11 cellular contexts compared by ENCODE assay signal in the genomic region with DNA sequence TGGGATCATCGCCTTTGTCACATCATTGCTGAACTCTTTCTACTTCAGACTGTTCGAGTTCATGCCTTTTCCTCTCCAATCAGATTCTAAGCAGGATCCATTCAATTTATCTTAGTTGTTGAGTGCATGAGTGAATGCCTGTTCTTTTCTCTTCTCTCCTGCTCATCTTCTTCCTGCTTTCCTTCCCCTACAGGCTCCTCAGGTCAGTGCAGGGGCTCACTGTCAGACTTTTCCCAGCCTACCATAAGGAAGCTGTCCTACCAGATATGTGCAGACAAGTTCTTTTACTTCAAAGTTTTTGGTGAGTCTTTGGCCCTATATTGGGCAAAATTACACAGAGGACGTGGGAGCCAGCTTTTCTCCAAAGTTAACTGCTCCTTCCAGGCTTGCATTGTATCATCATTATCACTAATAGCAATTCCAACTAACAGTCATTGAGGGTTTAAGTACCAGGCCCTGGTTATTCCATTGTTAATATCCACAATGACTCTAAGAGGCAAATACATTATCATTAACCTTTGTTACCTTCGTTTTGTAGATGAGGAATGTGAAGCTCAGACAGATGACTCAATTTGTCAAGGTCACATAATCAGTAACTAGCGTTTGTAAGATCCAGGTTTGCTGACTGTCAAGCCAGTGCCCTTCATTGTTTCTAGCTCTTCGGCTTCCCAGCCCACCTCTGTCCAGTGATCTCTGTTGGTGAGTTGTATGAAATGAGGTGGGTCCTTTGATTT. TPM values are rescaled to one million over a fixed set of nuclear protein-coding genes. Genes with fewer than 3 reads are reported as not detected.
DNase-seq lines count a peak whose midpoint lies in the region; ATAC-seq and TF ChIP-seq lines count a peak whose summit lies in the region.
"Had no signal": no experiment of that assay in that cellular context is flagged by ENCODE, and none has a peak within 500 bp of the region (broad histone marks: within the 10 kb centered on the region; RNA-seq: fewer than 3 reads in every experiment).

No MANE protein-coding gene starts in this region.

- no peak for TF ChIP-seq POLR2A in HCT116 (IDR thresholded peaks at IDR 0.05; ENCODE audit: borderline replicate concordance, extremely low read depth, insufficient read depth, insufficient read length)

- no peak overlapping the region for H3K4me2 ChIP-seq in HCT116 (ENCODE audit: low read length)

- H3K4me3 ChIP-seq in HCT116 (replicated peaks in 1 of 2; ENCODE audit: low read depth in 1 of 2, low read length in 2 of 2) = no peak overlapping the region
- H3K4me3 ChIP-seq in astrocyte of the spinal cord (ENCODE audit: low read depth, low read length) = no peak overlapping the region

- peaks cover 6 to 18% of the 10 kb centered on the region in 2 experiments; a peak in 2 of 4 replicates for H3K4me1 ChIP-seq in HCT116 (ENCODE audit: control insufficient read depth in 1 of 2, insufficient read depth in 2 of 2, low read length in 2 of 2)

- POLR2A ChIA-PET in HCT116 (lab: Charles Lee) = no interaction called here

- H3K9ac ChIP-seq in HCT116 (ENCODE audit: low read length) = no peak overlapping the region

- no peaks in the 10 kb centered on the region for H3K27me3 ChIP-seq in HCT116 (ENCODE audit: insufficient read depth, low read length)

- no peak for TF ChIP-seq RAD21 in HCT116 (IDR thresholded peaks at IDR 0.05; ENCODE audit: low read depth)

- BruUV-seq in HCT116 (replicated peaks; lab: Mats Ljungman, UMichigan) = no TSS peak

- H3K36me3 ChIP-seq in HCT116 (ENCODE audit: control insufficient read depth in 1 of 2, insufficient read depth in 2 of 2, low read length in 2 of 2) = no peaks in the 10 kb centered on the region

- no peaks in the 10 kb centered on the region for H3K79me2 ChIP-seq in HCT116 (ENCODE audit: insufficient read depth, low read length)

- H3K27ac ChIP-seq in HCT116 (ENCODE audit: low read depth, low read length) = no peak overlapping the region

- no peaks in the 10 kb centered on the region for H3K9me2 ChIP-seq in HCT116 (ENCODE audit: insufficient read depth)

- RAD21 ChIA-PET in HCT116 (lab: Charles Lee; ENCODE audit: low non-redundant PET in 1 of 2, low total read pairs in 2 of 2, uncharacterized antibody in 2 of 2, unreplicated experiment in 2 of 2) = interaction anchor here in 1 of 2 experiments (0.6 kb wide), 1 partner anchor 19 kb away, joined by 3 read pairs; no protein-coding TSS in a partner anchor

- intact Hi-C loops in HCT116 (cut with micrococcal nuclease) = loop anchor here (10.0 kb wide), 1 partner anchor 454 kb away; no protein-coding TSS in a partner anchor

- in situ Hi-C loops in astrocyte of the spinal cord (cut with HindIII; ENCODE audit: low sequenced_read_pairs) = no loop called here

- no peaks in the 10 kb centered on the region for H4K20me1 ChIP-seq in HCT116 (ENCODE audit: insufficient read depth)

- no peak overlapping the region for H2AFZ ChIP-seq in HCT116 (ENCODE audit: low read depth, low read length, poor library complexity, severe bottlenecking)

- TF ChIP-seq CTCF in HCT116 (IDR thresholded peaks at IDR 0.05 in 2 of 3, conservative IDR thresholded peaks at IDR 0.05 in 1 of 3; ENCODE audit: borderline replicate concordance in 1 of 3, insufficient read depth in 1 of 3, low read depth in 2 of 3, low read length in 2 of 3) (peak in 2 of 3 experiments; percentile 23 to 44; a peak in 2 of 6 replicates), astrocyte of the spinal cord (IDR thresholded peaks at IDR 0.05; ENCODE audit: low read depth, low read length) (peak; percentile 22)

- ATAC-seq in HCT116 = peak; percentile 80
- no peak for ATAC-seq in GM21390 (IDR thresholded peaks at IDR 0.05; ENCODE audit: unreplicated experiment)

- CTCF ChIA-PET in HCT116 (lab: Charles Lee) = interaction anchor here (1.2 kb wide), 1 partner anchor 225 kb away, joined by 3 read pairs; no protein-coding TSS in a partner anchor

- no peak for DNase-seq in HCT116 (ENCODE audit: low read depth, low spot score)
- DNase-seq in astrocyte of the spinal cord (ENCODE audit: low read depth, low spot score) = no peak
- DNase-seq in iPS-NIHi7 (ENCODE audit: extremely low spot score) = peak; percentile 59
- peak; percentile 17 for DNase-seq in ureter (ENCODE audit: low spot score)
- DNase-seq in OCI-M1 (lab: John Stamatoyannopoulos, UW) = no peak
- DNase-seq in cerebellum (ENCODE audit: low spot score) = no peak
- DNase-seq: activated T-cell treated with anti-CD3 and anti-CD28 coated beads, Interleukin-2, amount 50 U/mL, for 48 hours; NCI-H1092; NCI-H510A treated with DMSO at 0.1 percent for 48 hours had no signal

- H3K9me3 ChIP-seq in HCT116 (ENCODE audit: control insufficient read depth in 1 of 2, insufficient read depth in 1 of 2, low read depth in 1 of 2, low read length in 2 of 2) = no peaks in the 10 kb centered on the region

TF ChIP-seq in HCT116, 20 proteins besides CTCF, POLR2A, EP300 and RAD21:
- TF ChIP-seq, protein P1, sequence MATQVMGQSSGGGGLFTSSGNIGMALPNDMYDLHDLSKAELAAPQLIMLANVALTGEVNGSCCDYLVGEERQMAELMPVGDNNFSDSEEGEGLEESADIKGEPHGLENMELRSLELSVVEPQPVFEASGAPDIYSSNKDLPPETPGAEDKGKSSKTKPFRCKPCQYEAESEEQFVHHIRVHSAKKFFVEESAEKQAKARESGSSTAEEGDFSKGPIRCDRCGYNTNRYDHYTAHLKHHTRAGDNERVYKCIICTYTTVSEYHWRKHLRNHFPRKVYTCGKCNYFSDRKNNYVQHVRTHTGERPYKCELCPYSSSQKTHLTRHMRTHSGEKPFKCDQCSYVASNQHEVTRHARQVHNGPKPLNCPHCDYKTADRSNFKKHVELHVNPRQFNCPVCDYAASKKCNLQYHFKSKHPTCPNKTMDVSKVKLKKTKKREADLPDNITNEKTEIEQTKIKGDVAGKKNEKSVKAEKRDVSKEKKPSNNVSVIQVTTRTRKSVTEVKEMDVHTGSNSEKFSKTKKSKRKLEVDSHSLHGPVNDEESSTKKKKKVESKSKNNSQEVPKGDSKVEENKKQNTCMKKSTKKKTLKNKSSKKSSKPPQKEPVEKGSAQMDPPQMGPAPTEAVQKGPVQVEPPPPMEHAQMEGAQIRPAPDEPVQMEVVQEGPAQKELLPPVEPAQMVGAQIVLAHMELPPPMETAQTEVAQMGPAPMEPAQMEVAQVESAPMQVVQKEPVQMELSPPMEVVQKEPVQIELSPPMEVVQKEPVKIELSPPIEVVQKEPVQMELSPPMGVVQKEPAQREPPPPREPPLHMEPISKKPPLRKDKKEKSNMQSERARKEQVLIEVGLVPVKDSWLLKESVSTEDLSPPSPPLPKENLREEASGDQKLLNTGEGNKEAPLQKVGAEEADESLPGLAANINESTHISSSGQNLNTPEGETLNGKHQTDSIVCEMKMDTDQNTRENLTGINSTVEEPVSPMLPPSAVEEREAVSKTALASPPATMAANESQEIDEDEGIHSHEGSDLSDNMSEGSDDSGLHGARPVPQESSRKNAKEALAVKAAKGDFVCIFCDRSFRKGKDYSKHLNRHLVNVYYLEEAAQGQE (IDR thresholded peaks at IDR 0.05; ENCODE audit: low read depth) = no peak
- TF ChIP-seq EZH2phosphoT487 (IDR thresholded peaks at IDR 0.05; ENCODE audit: borderline replicate concordance) (no peak), POLR2AphosphoS5 (IDR thresholded peaks at IDR 0.05; ENCODE audit: low read depth, low read length) (no peak), EGR1 (IDR thresholded peaks at IDR 0.05; ENCODE audit: low read depth) (no peak), CBX3 (IDR thresholded peaks at IDR 0.05; ENCODE audit: low read depth) (no peak), ZFX (IDR thresholded peaks at IDR 0.05) (no peak), ZNF274 (IDR thresholded peaks at IDR 0.05; ENCODE audit: low read depth, low read length) (no peak), SP1 (IDR thresholded peaks at IDR 0.05; ENCODE audit: low read depth) (no peak), TCF7L2 (IDR thresholded peaks at IDR 0.05; ENCODE audit: borderline replicate concordance, extremely low read depth, insufficient read depth, insufficient read length) (no peak), JUND (IDR thresholded peaks at IDR 0.05) (no peak), ELF1 (IDR thresholded peaks at IDR 0.05; ENCODE audit: borderline replicate concordance, low read depth) (no peak), SRF (IDR thresholded peaks at IDR 0.05; ENCODE audit: low read depth) (no peak), YY1 (IDR thresholded peaks at IDR 0.05; ENCODE audit: extremely low read depth, insufficient replicate concordance, low read depth, low read length) (no peak)
- TF ChIP-seq, protein P2, sequence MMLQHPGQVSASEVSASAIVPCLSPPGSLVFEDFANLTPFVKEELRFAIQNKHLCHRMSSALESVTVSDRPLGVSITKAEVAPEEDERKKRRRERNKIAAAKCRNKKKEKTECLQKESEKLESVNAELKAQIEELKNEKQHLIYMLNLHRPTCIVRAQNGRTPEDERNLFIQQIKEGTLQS (IDR thresholded peaks at IDR 0.05) = no peak
- TF ChIP-seq, protein P3, sequence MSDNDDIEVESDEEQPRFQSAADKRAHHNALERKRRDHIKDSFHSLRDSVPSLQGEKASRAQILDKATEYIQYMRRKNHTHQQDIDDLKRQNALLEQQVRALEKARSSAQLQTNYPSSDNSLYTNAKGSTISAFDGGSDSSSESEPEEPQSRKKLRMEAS (IDR thresholded peaks at IDR 0.05) = no peak

RNA-seq across cellular contexts. Expression of a gene that starts 30.4 kb away (rescaled TPM):
- not detected for total RNA-seq in HCT116 (2021; ENCODE audit: unreplicated experiment)
- polyA plus RNA-seq in HCT116 (2012) = not detected in 2 replicates
- not detected for total RNA-seq in ureter
- not detected for total RNA-seq in cerebellum
- total RNA-seq: subcutaneous adipose tissue had no signal

RNA-seq across cellular contexts. Expression of a gene that starts 37.4 kb away (rescaled TPM):
- total RNA-seq in HCT116 (2021; ENCODE audit: unreplicated experiment) = not detected
- polyA plus RNA-seq in HCT116 (2012) = not detected in 2 replicates
- total RNA-seq in ureter = not detected
- total RNA-seq in cerebellum = not detected
- total RNA-seq: subcutaneous adipose tissue had no signal

Comparison
In these comparisons a context has a peak if more than half of its experiments do, and no peak if none do; other contexts are left out.
1. DNase-seq: peak in iPS-NIHi7 (single experiment) and ureter (single experiment); none in HCT116 (single experiment), astrocyte of the spinal cord (single experiment), OCI-M1 (single experiment) and cerebellum (single experiment).